Comparison of ENCODE assay signal across 8 cellular contexts in genomic region chr6:105981002-105981887, GRCh38.
DNase-seq lines count a peak whose midpoint lies in the region; ATAC-seq and TF ChIP-seq lines count a peak whose summit lies in the region.

No MANE protein-coding gene starts in this region.

- H3K4me3 Mint-ChIP-seq in WTC11 = peak overlapping the region; percentile 71

- DNase-seq in GM12865 (ENCODE audit: low read depth) (peak; percentile 41), WTC11 (ENCODE audit: low spot score) (peak; percentile 72), posterior vena cava (ENCODE audit: low spot score) (peak; percentile 83), SKM-1 (lab: John Stamatoyannopoulos, UW; ENCODE audit: unreplicated experiment) (no peak), HAP-1 (ENCODE audit: low spot score in 2 of 2) (no peak), COLO829 (ENCODE audit: low spot score) (no peak), hypothalamus (lab: John Stamatoyannopoulos, UW) (no peak)
- DNase-seq in effector memory CD4-positive, alpha-beta T cell = peak in 1 of 3 donors; percentile 19

- peaks cover 73% of the 10 kb centered on the region for H3K27me3 Mint-ChIP-seq in WTC11 (ENCODE audit: low read depth)

- no peaks in the 10 kb centered on the region for H3K9me3 ChIP-seq in effector memory CD4-positive, alpha-beta T cell (ENCODE audit: control insufficient read depth, low read length)
- H3K9me3 ChIP-seq in HAP-1 = no peaks in the 10 kb centered on the region

- no peak overlapping the region for H3K27ac ChIP-seq in effector memory CD4-positive, alpha-beta T cell (ENCODE audit: insufficient read depth, low read length, poor library complexity, severe bottlenecking)

- peak overlapping the region; percentile 66 for H3K4me3 ChIP-seq in GM12865 (ENCODE audit: low read depth, low read length)
- H3K4me3 ChIP-seq in effector memory CD4-positive, alpha-beta T cell (ENCODE audit: insufficient read depth, low read depth, low read length, poor library complexity, severe bottlenecking) = peak overlapping the region; percentile 63
- no peak overlapping the region for H3K4me3 ChIP-seq in HAP-1

- peaks cover 9% of the 10 kb centered on the region for H3K27me3 ChIP-seq in effector memory CD4-positive, alpha-beta T cell (replicated peaks; ENCODE audit: control insufficient read depth, insufficient read depth, low read length, poor library complexity, severe bottlenecking)
- peaks cover 6% of the 10 kb centered on the region for H3K27me3 ChIP-seq in HAP-1 (ENCODE audit: low read depth)

- POLR2A ChIA-PET in WTC11 (lab: Charles Lee) = interaction anchor here (0.6 kb wide), 1 partner anchor 204 kb away, joined by 5 read pairs; no protein-coding TSS in a partner anchor

- CTCF ChIA-PET in WTC11 (lab: Charles Lee) = interaction anchor here (0.7 to 2.1 kb wide), 6 partner anchors 9 to 418 kb away, joined by 3 to 16 read pairs (median 4); partner anchors contain the start of gene PRDM1

- intact Hi-C loops in posterior vena cava (cut with DNase I) = no loop called here

- in situ Hi-C loops in HAP-1 (cut with MboI; ENCODE audit: low sequenced_read_pairs) = no loop called here

- no peak overlapping the region for H3K27ac Mint-ChIP-seq in WTC11

- ATAC-seq in WTC11 = peak; percentile 76

- no peaks in the 10 kb centered on the region for H3K9me3 Mint-ChIP-seq in WTC11

- H3K4me1 Mint-ChIP-seq in WTC11 = peaks cover 16% of the 10 kb centered on the region

- H3K4me1 ChIP-seq in effector memory CD4-positive, alpha-beta T cell (ENCODE audit: control insufficient read depth, insufficient read depth, low read length, poor library complexity, severe bottlenecking) = peaks cover 18% of the 10 kb centered on the region
- H3K4me1 ChIP-seq in HAP-1 = no peaks in the 10 kb centered on the region

- peaks cover 4% of the 10 kb centered on the region; the same call in 1 of the 2 replicates for H3K36me3 Mint-ChIP-seq in WTC11

- H3K36me3 ChIP-seq in effector memory CD4-positive, alpha-beta T cell (ENCODE audit: control insufficient read depth, insufficient read depth, low read length) = no peaks in the 10 kb centered on the region
- no peaks in the 10 kb centered on the region for H3K36me3 ChIP-seq in HAP-1 (replicated peaks)

- TF ChIP-seq CTCF in GM12865 (IDR thresholded peaks at IDR 0.05; ENCODE audit: insufficient read depth, low read depth, low read length, missing control alignments) = no peak
- no peak for TF ChIP-seq CTCF in WTC11 (IDR thresholded peaks at IDR 0.05)

TF ChIP-seq in WTC11, 78 proteins besides CTCF, POLR2A, EP300 and RAD21:
- TF ChIP-seq ZNF423 (CRISPR knock-in tag; IDR thresholded peaks at IDR 0.05) = peak; percentile 62; the same call in 1 of the 2 replicates
- TF ChIP-seq, protein P1, sequence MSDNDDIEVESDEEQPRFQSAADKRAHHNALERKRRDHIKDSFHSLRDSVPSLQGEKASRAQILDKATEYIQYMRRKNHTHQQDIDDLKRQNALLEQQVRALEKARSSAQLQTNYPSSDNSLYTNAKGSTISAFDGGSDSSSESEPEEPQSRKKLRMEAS (CRISPR knock-in tag; IDR thresholded peaks at IDR 0.05) = peak; percentile 53; the same call in 1 of the 2 replicates
- TF ChIP-seq AR (CRISPR knock-in tag; IDR thresholded peaks at IDR 0.05) = no peak
- peak; percentile 69; the same call in 1 of the 2 replicates for TF ChIP-seq ETV6 (CRISPR knock-in tag; IDR thresholded peaks at IDR 0.05)
- no peak for TF ChIP-seq JUN (CRISPR knock-in tag; IDR thresholded peaks at IDR 0.05)
- no peak for TF ChIP-seq TCF7 (CRISPR knock-in tag; IDR thresholded peaks at IDR 0.05; ENCODE audit: low read depth)

Comparison
In these comparisons a context has a peak if more than half of its experiments do, and no peak if none do; other contexts are left out.
1. DNase-seq: peak in GM12865 (single experiment), WTC11 (single experiment) and posterior vena cava (single experiment); none in SKM-1 (single experiment), HAP-1 (0 of 2), COLO829 (single experiment) and hypothalamus (0 of 51).